In genomic region chr11:86934263-86934932, GRCh38 we compare ENCODE assay signal across 26 cellular contexts. TPM values are rescaled to one million over a fixed set of nuclear protein-coding genes. Genes with fewer than 3 reads are reported as not detected.
DNase-seq lines count a peak whose midpoint lies in the region; ATAC-seq and TF ChIP-seq lines count a peak whose summit lies in the region.
"Had no signal": no experiment of that assay in that cellular context is flagged by ENCODE, and none has a peak within 500 bp of the region (broad histone marks: within the 10 kb centered on the region; RNA-seq: fewer than 3 reads in every experiment).

No MANE protein-coding gene starts in this region.

- H3K27ac Mint-ChIP-seq in endothelial cell (ENCODE audit: unreplicated experiment), result no peak overlapping the region
- H3K27ac Mint-ChIP-seq: activated naive CD8-positive, alpha-beta T cell; immature natural killer cell had no signal

- TF ChIP-seq CTCF in VCaP (conservative IDR thresholded peaks at IDR 0.05) (no peak), prostate gland (IDR thresholded peaks at IDR 0.05) (no peak), endothelial cell (IDR thresholded peaks at IDR 0.05; ENCODE audit: unreplicated experiment) (no peak)

- no peak for ATAC-seq in HG02763 (IDR thresholded peaks at IDR 0.05; ENCODE audit: unreplicated experiment)
- ATAC-seq: foreskin keratinocyte, HCT116, left lung had no signal

- DNase-seq in ELF-1 (ENCODE audit: low read depth, low spot score) (peak; percentile 29), iris pigment epithelial cell (ENCODE audit: low read depth) (peak; percentile 23), prostate gland (ENCODE audit: low spot score) (no peak), SKM-1 treated with dmso at 0.1 percent for 144 hours (lab: John Stamatoyannopoulos, UW; ENCODE audit: unreplicated experiment) (no peak), hippocampal formation (lab: John Stamatoyannopoulos, UW) (no peak), endothelial cell (ENCODE audit: low spot score) (no peak)
- DNase-seq: activated CD4-positive, alpha-beta T cell treated with anti-CD3 and anti-CD28 coated beads, Interleukin-2, amount 50 U/mL, for 48 hours; activated CD4-positive, CD25-positive, alpha-beta regulatory T cell; cerebellar nuclear complex; foreskin keratinocyte; immature natural killer cell; left lung; NCI-H1105; NCI-H1930; NCI-H345; NCI-H774; SHP77; stimulated activated CD4-positive, alpha-beta T cell treated with anti-CD3 and anti-CD28 coated beads, Interleukin-2, amount 100 ng/mL, for 24 hours; T-helper 9 cell had no signal

- H3K9me3 Mint-ChIP-seq in endothelial cell (ENCODE audit: unreplicated experiment), result no peaks in the 10 kb centered on the region
- H3K9me3 Mint-ChIP-seq: immature natural killer cell had no signal

- peaks cover 8% of the 10 kb centered on the region for H3K4me1 ChIP-seq in prostate gland (replicated peaks)

- no peak for TF ChIP-seq POLR2A in prostate gland (IDR thresholded peaks at IDR 0.05)

- H3K4me1 Mint-ChIP-seq in endothelial cell (ENCODE audit: unreplicated experiment), result peaks cover 70% of the 10 kb centered on the region

- 19% methylated on average over 1 of the region's 1 CpG for WGBS in prostate gland

- H3K4me3 ChIP-seq in prostate gland, result no peak overlapping the region
- H3K4me3 ChIP-seq: left lung, skin epidermis, suprapubic skin had no signal

- H3K27me3 Mint-ChIP-seq in endothelial cell (ENCODE audit: unreplicated experiment), result peaks cover 1% of the 10 kb centered on the region

- H3K4me3 Mint-ChIP-seq in endothelial cell (ENCODE audit: unreplicated experiment), result no peak overlapping the region
- H3K4me3 Mint-ChIP-seq: activated naive CD8-positive, alpha-beta T cell; immature natural killer cell had no signal

- no peaks in the 10 kb centered on the region for H3K9me3 ChIP-seq in prostate gland
- H3K9me3 ChIP-seq: left lung, neutrophil, suprapubic skin had no signal

- no peaks in the 10 kb centered on the region for H3K36me3 ChIP-seq in prostate gland
- H3K36me3 ChIP-seq: left lung, neutrophil, suprapubic skin had no signal

- H3K27ac ChIP-seq in VCaP, result peak overlapping the region; percentile 89
- peak overlapping the region; percentile 13 to 31 for H3K27ac ChIP-seq in prostate gland
- H3K27ac ChIP-seq: foreskin keratinocyte, left lung, neutrophil, suprapubic skin had no signal

- intact Hi-C loops in prostate gland (cut with DNase I), result loop anchor here (10.0 kb wide), 1 partner anchor 490 kb away; no protein-coding TSS in a partner anchor

- H3K27me3 ChIP-seq in prostate gland (replicated peaks; ENCODE audit: insufficient read depth), result no peaks in the 10 kb centered on the region
- H3K27me3 ChIP-seq: foreskin keratinocyte, left lung, neutrophil, suprapubic skin had no signal

- H3K36me3 Mint-ChIP-seq in endothelial cell (ENCODE audit: low read depth, unreplicated experiment), result no peaks in the 10 kb centered on the region
- H3K36me3 Mint-ChIP-seq: activated naive CD8-positive, alpha-beta T cell had no signal

RNA-seq across cellular contexts. Expression of gene FZD4, which starts 20.8 kb away (rescaled TPM):
- 10 to 100 TPM; 34.3 to 38.3 TPM for total RNA-seq in prostate gland
- total RNA-seq in endothelial cell (ENCODE audit: unreplicated experiment), result 71.5 TPM

Comparison
In these comparisons a context has a peak if more than half of its experiments do, and no peak if none do; other contexts are left out.
1. DNase-seq: peak in ELF-1 (single experiment) and iris pigment epithelial cell (single experiment); none in prostate gland (single experiment), SKM-1 treated with dmso at 0.1 percent for 144 hours (single experiment), hippocampal formation (0 of 2) and endothelial cell (single experiment).